Comparison of ENCODE assay signal across 8 cellular contexts in genomic region chr14:90399541-90400444, GRCh38. TPM values are rescaled to one million over a fixed set of nuclear protein-coding genes. Genes with fewer than 3 reads are reported as not detected.
A peak's percentile ranks its signal among the peaks of the same experiment; 100 is the strongest.
DNase-seq lines count a peak whose midpoint lies in the region; FAIRE-seq and TF ChIP-seq lines count a peak whose summit lies in the region.

No MANE protein-coding gene starts in this region.

- H2BK5ac ChIP-seq in H1 (ENCODE audit: low read depth, low read length), result no peak overlapping the region

- no peak overlapping the region for H3K56ac ChIP-seq in H1 (replicated peaks; ENCODE audit: insufficient read length, low read depth, low read length)

- H3K4ac ChIP-seq in H1 (replicated peaks; ENCODE audit: insufficient read length, low read depth, low read length), result no peak overlapping the region

- POLR2A ChIA-PET in H1 (lab: Charles Lee; ENCODE audit: partially characterized antibody), result interaction anchor here (0.8 to 1.6 kb wide), 5 partner anchors 9 to 299 kb away, joined by 3 to 5 read pairs (median 3); no protein-coding TSS in a partner anchor

- peaks cover 8% of the 10 kb centered on the region for H3K23me2 ChIP-seq in H1 (ENCODE audit: low read depth, low read length)

- H4K91ac ChIP-seq in H1 (replicated peaks; ENCODE audit: insufficient read length, low read length), result no peak overlapping the region

- no peak overlapping the region for H2BK120ac ChIP-seq in H1 (replicated peaks; ENCODE audit: low read depth, low read length)

- no peaks in the 10 kb centered on the region; a peak in 1 of 4 replicates for H3K9me3 ChIP-seq in H1 (ENCODE audit: insufficient read depth in 2 of 2, low read depth in 1 of 2, low read length in 1 of 2)

- H3K18ac ChIP-seq in H1 (ENCODE audit: extremely low read depth, low read length), result no peak overlapping the region

- H3K4me3 ChIP-seq in H1 (ENCODE audit: extremely low read depth in 1 of 4, insufficient read depth in 2 of 4, low read depth in 3 of 4, low read length in 4 of 4), result peak overlapping the region in 1 of 4 experiments; percentile 88; a peak in 2 of 8 replicates

- H3K79me2 ChIP-seq in H1 (ENCODE audit: control insufficient read depth in 1 of 2, insufficient read depth in 2 of 2, low read length in 2 of 2), result peaks cover 3 to 38% of the 10 kb centered on the region in 2 experiments; a peak in 2 of 4 replicates

- H2AFZ ChIP-seq in H1 (ENCODE audit: low read length), result no peak overlapping the region

- H4K20me1 ChIP-seq in H1 (replicated peaks in 1 of 2; ENCODE audit: control insufficient read depth in 1 of 2, insufficient read depth in 2 of 2, low read length in 2 of 2), result peaks cover 18 to 21% of the 10 kb centered on the region in 2 experiments

- TF ChIP-seq POLR2A in H1 (IDR thresholded peaks at IDR 0.05; ENCODE audit: control extremely low read depth in 1 of 2, low read depth in 2 of 2, low read length in 2 of 2), result no peak

- WGBS in H1 (ENCODE audit: extremely low coverage in 1 of 2, insufficient coverage in 1 of 2, insufficient read length in 1 of 2, insufficient replicate concordance in 2 of 2, low coverage in 1 of 2, low lambda C conversion rate in 2 of 2, missing lambda C conversion rate in 1 of 2), 2 experiments, result 47% methylated on average over 14 of the region's 14 CpGs; no CpG with 5 or more reads in 1 of the 2 experiments

- H4K8ac ChIP-seq in H1 (ENCODE audit: extremely low read depth, insufficient read depth, low read length), result no peak overlapping the region

- H3K36me3 ChIP-seq in H1 (ENCODE audit: control insufficient read depth in 2 of 4, insufficient read depth in 4 of 4, low read length in 3 of 4), result peaks cover 34 to 48% (median 40%) of the 10 kb centered on the region in 4 experiments

- DNase-seq in COLO668 (lab: John Stamatoyannopoulos, UW; ENCODE audit: unreplicated experiment) (peak; percentile 93), GM20000 (ENCODE audit: low spot score) (peak; percentile 89), HT1080 (ENCODE audit: low read depth) (peak; percentile 86), NOMO-1 (lab: John Stamatoyannopoulos, UW; ENCODE audit: unreplicated experiment in 2 of 2) (peak; percentile 90 to 96), H1 (ENCODE audit: low read depth in 1 of 2, low spot score in 2 of 2) (peak; percentile 68 to 83), midbrain (lab: John Stamatoyannopoulos, UW) (peak; percentile 96)
- peak; percentile 45 to 57 (median 55) for DNase-seq in activated CD8-positive, alpha-beta memory T cell treated with anti-CD3 and anti-CD28 coated beads for 48 hours (ENCODE audit: low read depth in 2 of 3, low spot score in 2 of 3)
- DNase-seq in stimulated activated CD8-positive, alpha-beta memory T cell treated with anti-CD3 and anti-CD28 coated beads, Interleukin-15, amount 100 ng/mL, for 24 hours (ENCODE audit: low read depth), result peak; percentile 47

- peaks cover 8% of the 10 kb centered on the region; the same call in 1 of the 2 replicates for H3K79me1 ChIP-seq in H1 (ENCODE audit: low read depth, low read length)

- H3K23ac ChIP-seq in H1 (ENCODE audit: insufficient read length), result no peak overlapping the region

- H2BK15ac ChIP-seq in H1 (ENCODE audit: low read length), result no peak overlapping the region

- no peak overlapping the region for H4K5ac ChIP-seq in H1 (ENCODE audit: insufficient read length, low read depth, low read length)

- H3K27me3 ChIP-seq in H1 (replicated peaks in 1 of 4; ENCODE audit: control insufficient read depth in 3 of 4, extremely low read depth in 1 of 4, insufficient read depth in 3 of 4, low read length in 3 of 4), result no peaks in the 10 kb centered on the region

- FAIRE-seq in H1 (lab: Jason Lieb, UNC), result peak; percentile 50

- H2BK20ac ChIP-seq in H1 (ENCODE audit: low read length), result no peak overlapping the region

- H3K4me2 ChIP-seq in H1 (ENCODE audit: insufficient read depth in 1 of 2, low read depth in 2 of 2, low read length in 2 of 2), result peak overlapping the region; percentile 85 to 100; a peak in 3 of 4 replicates

- TF ChIP-seq RAD21 in H1 (IDR thresholded peaks at IDR 0.05 in 1 of 2, conservative IDR thresholded peaks at IDR 0.05 in 1 of 2; ENCODE audit: low read depth in 2 of 2, low read length in 2 of 2), result peak; percentile 96

- CTCF ChIA-PET in H1 (lab: Charles Lee; ENCODE audit: partially characterized antibody), result interaction anchor here (0.6 to 2.8 kb wide), 41 partner anchors 9 to 447 kb away, joined by 3 to 18 read pairs (median 4); no protein-coding TSS in a partner anchor

- no peak overlapping the region for H2AK5ac ChIP-seq in H1 (ENCODE audit: low read depth, low read length)

- no peak overlapping the region for H3K9ac ChIP-seq in H1 (replicated peaks in 1 of 4; ENCODE audit: extremely low read depth in 1 of 4, low read depth in 3 of 4, low read length in 3 of 4)

- H3K4me1 ChIP-seq in H1 (replicated peaks in 1 of 4; ENCODE audit: control insufficient read depth in 3 of 4, insufficient read depth in 4 of 4, low read length in 3 of 4), result peaks cover 0 to 3% (median 1%) of the 10 kb centered on the region in 4 experiments; a peak in 2 of 7 replicates

- TF ChIP-seq CTCF in GM20000 (IDR thresholded peaks at IDR 0.05; ENCODE audit: extremely low read depth, missing control alignments), result peak; percentile 99
- peak; percentile 99 to 100 (median 100) for TF ChIP-seq CTCF in H1 (IDR thresholded peaks at IDR 0.05; ENCODE audit: control extremely low read depth in 1 of 3, insufficient read depth in 1 of 3, low read depth in 1 of 3, low read length in 3 of 3)

- TF ChIP-seq EP300 in H1 (IDR thresholded peaks at IDR 0.05; ENCODE audit: borderline replicate concordance in 1 of 2, low read depth in 2 of 2, low read length in 2 of 2), result peak in 1 of 2 experiments; percentile 54; a peak in 1 of 3 replicates

- H3K27ac ChIP-seq in H1 (ENCODE audit: low read depth, low read length), result no peak overlapping the region

- H2BK12ac ChIP-seq in H1 (ENCODE audit: low read depth, low read length), result no peak overlapping the region

- H3K14ac ChIP-seq in H1 (ENCODE audit: insufficient read length), result no peak overlapping the region

TF ChIP-seq in H1, 55 proteins besides CTCF, POLR2A, EP300 and RAD21 (continues in another document):
- TF ChIP-seq NANOG (IDR thresholded peaks at IDR 0.05; ENCODE audit: insufficient read depth, low read depth, low read length, poor library complexity, severe bottlenecking) (peak; percentile 51), CBX8 (IDR thresholded peaks at IDR 0.05; ENCODE audit: borderline replicate concordance, low read depth, low read length) (no peak), ATF2 (IDR thresholded peaks at IDR 0.05; ENCODE audit: low read length) (no peak), E2F6 (IDR thresholded peaks at IDR 0.05) (no peak), FOSL1 (IDR thresholded peaks at IDR 0.05; ENCODE audit: insufficient read depth, low read depth, low read length) (no peak), SIRT6 (IDR thresholded peaks at IDR 0.05; ENCODE audit: low read length) (no peak), KDM5A (IDR thresholded peaks at IDR 0.05; ENCODE audit: low read length) (no peak), JUND (IDR thresholded peaks at IDR 0.05; ENCODE audit: low read length) (peak; percentile 59; the same call in 1 of the 2 replicates)

RNA-seq across cellular contexts. Expression of gene CALM1, which starts 3.0 kb away (rescaled TPM):
- total RNA-seq in HT1080 (2014; rRNA removed; shearing (Covaris generic)), result 285 and 648 TPM in 2 replicates
- polyA plus RNA-seq in HT1080 (2015; cell fraction: cytosol; rRNA removed), result 423 and 424 TPM in 2 replicates
- 247 and 253 TPM in 2 replicates for polyA plus RNA-seq in HT1080 (2015; cell fraction: nucleus; rRNA removed)
- 398 and 422 TPM in 2 replicates for total RNA-seq in H1 (2021; fragmentation: NEBNext Ultra II Directional; extraction: Animal tissue kit (Norgen Biotek cat#: 25700))
- 279 and 285 TPM in 2 replicates for polyA plus RNA-seq in H1 (2011; rRNA removed)
- 386 TPM for polyA plus RNA-seq in H1 (2011; cell fraction: cytosol; rRNA removed)
- polyA plus RNA-seq in H1 (2011; cell fraction: nucleus; rRNA removed), result 172 TPM
- 280 to 423 TPM (median 293 TPM) in 4 replicates for polyA plus RNA-seq in H1 (2012, experiment 1 of 2)
- polyA plus RNA-seq in H1 (2012, experiment 2 of 2), result 59.7 TPM
- polyA plus RNA-seq in H1 (2013, experiment 1 of 2), result 408 TPM
- polyA plus RNA-seq in H1 (2013, experiment 2 of 2), result 425 TPM
- polyA minus RNA-seq in H1 (2011; rRNA and poly(A)+ RNA removed), result 201 and 209 TPM in 2 replicates
- polyA minus RNA-seq in H1 (2011; cell fraction: cytosol; rRNA and poly(A)+ RNA removed), result 260 TPM
- polyA minus RNA-seq in H1 (2011; cell fraction: nucleus; rRNA and poly(A)+ RNA removed), result 276 TPM
